In the genomic region with DNA sequence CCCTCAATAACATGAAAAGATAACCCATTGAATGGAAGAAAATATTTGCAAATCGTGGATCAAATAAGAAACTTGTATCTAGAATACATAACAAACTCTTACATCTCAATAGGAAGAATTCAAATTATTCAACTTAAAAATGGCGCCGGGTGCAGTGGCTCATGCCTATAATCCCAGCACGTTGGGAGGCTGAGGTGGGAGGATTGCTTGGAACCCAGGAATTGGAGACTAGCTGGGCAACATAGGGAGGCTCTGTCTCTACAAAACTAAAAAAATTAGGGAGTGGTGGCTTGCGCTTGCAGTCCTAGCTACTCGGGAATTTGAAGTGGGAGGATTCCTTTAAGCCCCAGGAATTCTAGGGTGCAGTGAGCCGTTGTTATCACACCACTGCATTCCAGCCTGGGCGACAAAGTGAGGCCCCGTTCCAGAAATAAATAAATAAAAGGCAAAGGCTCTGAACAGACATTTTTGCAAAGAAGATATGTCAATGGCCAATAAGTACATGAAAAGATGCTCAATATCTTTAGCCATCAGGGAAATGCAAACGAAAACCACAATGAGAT, we compare ENCODE assay signal across 22 cellular contexts. TPM values are rescaled to one million over a fixed set of nuclear protein-coding genes. Genes with fewer than 3 reads are reported as not detected.
DNase-seq lines count a peak whose midpoint lies in the region; ATAC-seq and TF ChIP-seq lines count a peak whose summit lies in the region.
"Had no signal": no experiment of that assay in that cellular context is flagged by ENCODE, and none has a peak within 500 bp of the region (broad histone marks: within the 10 kb centered on the region; RNA-seq: fewer than 3 reads in every experiment).

No MANE protein-coding gene starts in this region.

- peaks cover 15% of the 10 kb centered on the region for H3K4me1 Mint-ChIP-seq in type B pancreatic cell (ENCODE audit: unreplicated experiment)
- H3K4me1 Mint-ChIP-seq: CD4-positive, alpha-beta memory T cell; CD4-positive, CD25-positive, alpha-beta regulatory T cell; CD8-positive, alpha-beta memory T cell had no signal

- in situ Hi-C loops in ACHN (cut with HindIII; ENCODE audit: low pct_ligation_motif_present, low pct_unique_long_range_greater_than_20kb, low sequenced_read_pairs) = no loop called here

- H3K27me3 Mint-ChIP-seq in type B pancreatic cell = peaks cover 46% of the 10 kb centered on the region

- no peak overlapping the region for H3K4me3 Mint-ChIP-seq in type B pancreatic cell
- H3K4me3 Mint-ChIP-seq: CD14-positive monocyte; CD4-positive, alpha-beta memory T cell; CD4-positive, CD25-positive, alpha-beta regulatory T cell; CD8-positive, alpha-beta memory T cell had no signal

- no peaks in the 10 kb centered on the region for H3K9me3 Mint-ChIP-seq in type B pancreatic cell
- H3K9me3 Mint-ChIP-seq: CD4-positive, alpha-beta memory T cell; CD8-positive, alpha-beta memory T cell had no signal

- TF ChIP-seq CTCF in type B pancreatic cell (conservative IDR thresholded peaks at IDR 0.05) = no peak

- DNase-seq in NCI-H226 (peak; percentile 49), kidney glomerular epithelial cell (lab: John Stamatoyannopoulos, UW) (peak; percentile 35), myocyte (ENCODE audit: low read depth) (peak; percentile 51), type B pancreatic cell (ENCODE audit: extremely low spot score, unreplicated experiment) (no peak), ACHN (no peak)
- DNase-seq: BE2C; C1 segment of cervical spinal cord; CD4-positive, alpha-beta memory T cell; CD4-positive, CD25-positive, alpha-beta regulatory T cell; CD8-positive, alpha-beta memory T cell; COR-L47; DMS 273 treated with DMSO at 0.1 percent for 48 hours; DMS153; DMS53; DMS79; DND-41; EL; GDM1 had no signal

- no peaks in the 10 kb centered on the region for H3K36me3 Mint-ChIP-seq in type B pancreatic cell
- H3K36me3 Mint-ChIP-seq: CD14-positive monocyte; CD4-positive, alpha-beta memory T cell; CD4-positive, CD25-positive, alpha-beta regulatory T cell; CD8-positive, alpha-beta memory T cell had no signal

- no peak overlapping the region for H3K27ac Mint-ChIP-seq in type B pancreatic cell
- H3K27ac Mint-ChIP-seq: CD14-positive monocyte; CD4-positive, alpha-beta memory T cell; CD4-positive, CD25-positive, alpha-beta regulatory T cell; CD8-positive, alpha-beta memory T cell had no signal

- ATAC-seq in HG03460 (IDR thresholded peaks at IDR 0.05; ENCODE audit: unreplicated experiment) = no peak
- ATAC-seq: A549, GM12878 had no signal

RNA-seq across cellular contexts. Expression of a gene that starts 21.5 kb away (rescaled TPM):
- 20.2 and 25.3 TPM in 2 replicates for total RNA-seq in myocyte
- 161 TPM for polyA plus RNA-seq in myocyte (2012)
- total RNA-seq in type B pancreatic cell (ENCODE audit: low replicate concordance) = 9.4 and 20.9 TPM in 2 replicates

Comparison
In these comparisons a context has a peak if more than half of its experiments do, and no peak if none do; other contexts are left out.
1. DNase-seq: peak in NCI-H226 (single experiment), kidney glomerular epithelial cell (single experiment) and myocyte (single experiment); none in type B pancreatic cell (single experiment) and ACHN (single experiment).